ENCODE assay signal across 11 cellular contexts in genomic region chr13:28621439-28621838, GRCh38.
"Had no signal": no experiment of that assay in that cellular context is flagged by ENCODE, and none has a peak within 500 bp of the region (broad histone marks: within the 10 kb centered on the region; RNA-seq: fewer than 3 reads in every experiment).

No MANE protein-coding gene starts in this region.

- H3K4me1 ChIP-seq: tibial artery had no signal

- H3K4me3 ChIP-seq: lung, tibial artery had no signal

- H3K27ac ChIP-seq: tibial artery had no signal

- H3K36me3 ChIP-seq: tibial artery had no signal

- H3K27me3 ChIP-seq: tibial artery had no signal

- H3K9me3 ChIP-seq: tibial artery had no signal

- H3K4me3 Mint-ChIP-seq: activated CD8-positive, alpha-beta memory T cell treated with anti-CD3 and anti-CD28 coated beads, Interleukin-2, amount 10 ng/mL, durations not matched to agents 7 days and 5 days; activated T-cell treated with anti-CD3 and anti-CD28 coated beads, Interleukin-2, amount 50 U/mL, for 4 hours; naive thymus-derived CD4-positive, alpha-beta T cell had no signal

- H3K36me3 Mint-ChIP-seq: activated CD8-positive, alpha-beta memory T cell treated with anti-CD3 and anti-CD28 coated beads, Interleukin-2, amount 10 ng/mL, durations not matched to agents 7 days and 5 days had no signal

- H3K9me3 Mint-ChIP-seq: activated T-cell treated with anti-CD3 and anti-CD28 coated beads, Interleukin-2, amount 50 U/mL, for 4 hours had no signal

- ATAC-seq: activated CD8-positive, alpha-beta memory T cell treated with anti-CD3 and anti-CD28 coated beads, Interleukin-2, amount 10 ng/mL, durations not matched to agents 7 days and 5 days; activated T-cell treated with anti-CD3 and anti-CD28 coated beads, Interleukin-2, amount 50 U/mL, for 4 hours had no signal

- H3K27ac Mint-ChIP-seq: activated CD8-positive, alpha-beta memory T cell treated with anti-CD3 and anti-CD28 coated beads, Interleukin-2, amount 10 ng/mL, durations not matched to agents 7 days and 5 days; naive thymus-derived CD4-positive, alpha-beta T cell had no signal

- DNase-seq: activated CD4-positive, alpha-beta T cell treated with anti-CD3 and anti-CD28 coated beads, Interleukin-2, amount 50 U/mL, for 4 hours; activated CD4-positive, CD25-positive, alpha-beta regulatory T cell treated with anti-CD3 and anti-CD28 coated beads, Interleukin-2, amount 50 U/mL, for 72 hours; activated CD8-positive, alpha-beta memory T cell treated with anti-CD3 and anti-CD28 coated beads, Interleukin-2, amount 10 ng/mL, durations not matched to agents 7 days and 5 days; activated gamma-delta T cell; activated T-cell treated with anti-CD3 and anti-CD28 coated beads, Interleukin-2, amount 50 U/mL, for 4 hours; kidney glomerular epithelial cell; naive thymus-derived CD4-positive, alpha-beta T cell; posterior cingulate gyrus; small intestine; tibial artery had no signal
